Comparison of ENCODE assay signal across 11 cellular contexts in the genomic region with DNA sequence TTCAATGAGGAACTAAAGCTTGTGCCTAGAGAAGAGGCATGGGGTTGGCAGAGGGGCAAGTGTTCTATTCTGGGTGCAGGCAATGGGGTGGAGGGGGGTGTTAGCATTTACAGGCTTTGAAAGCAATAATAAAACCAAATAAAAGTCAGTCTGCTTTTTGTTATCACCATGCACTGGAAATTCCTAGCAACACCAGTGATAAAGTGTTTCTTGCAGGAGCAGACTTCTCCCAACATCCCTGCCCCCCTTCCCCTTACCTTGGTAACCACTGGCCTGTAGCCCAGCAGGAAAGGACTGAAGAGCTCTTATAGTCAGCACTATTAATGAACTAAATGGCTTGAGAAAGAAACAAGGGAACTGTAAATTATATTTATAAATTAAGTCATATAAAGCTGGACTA.
DNase-seq lines count a peak whose midpoint lies in the region; ATAC-seq and TF ChIP-seq lines count a peak whose summit lies in the region.
"Had no signal": no experiment of that assay in that cellular context is flagged by ENCODE, and none has a peak within 500 bp of the region (broad histone marks: within the 10 kb centered on the region; RNA-seq: fewer than 3 reads in every experiment).

No MANE protein-coding gene starts in this region.

- no peaks in the 10 kb centered on the region for H3F3A ChIP-seq in DOHH2 (ENCODE audit: control insufficient read depth, insufficient read depth)

- no peaks in the 10 kb centered on the region for H3K27me3 Mint-ChIP-seq in mesothelial cell of epicardium (ENCODE audit: low read depth)

- TF ChIP-seq CTCF in DOHH2 (IDR thresholded peaks at IDR 0.05; ENCODE audit: low read depth, low read length, poor library complexity, severe bottlenecking) (no peak), mesothelial cell of epicardium (IDR thresholded peaks at IDR 0.05; ENCODE audit: unreplicated experiment) (no peak)

- H3K9me3 ChIP-seq in DOHH2 (ENCODE audit: control insufficient read depth, insufficient read depth, low read length): no peaks in the 10 kb centered on the region
- H3K9me3 ChIP-seq: BLaER1 had no signal

- no peaks in the 10 kb centered on the region for H3K79me2 ChIP-seq in DOHH2 (ENCODE audit: control insufficient read depth, low read length)
- H3K79me2 ChIP-seq: parathyroid adenoma had no signal

- peak overlapping the region; percentile 62 for H3K27ac Mint-ChIP-seq in mesothelial cell of epicardium

- DNase-seq in NCI-H226 (peak; percentile 61), mesothelial cell of epicardium (ENCODE audit: low spot score in 2 of 2, unreplicated experiment in 2 of 2) (no peak)
- no peak for DNase-seq in stimulated activated naive CD4-positive, alpha-beta T cell (lab: John Stamatoyannopoulos, UW)
- no peak for DNase-seq in activated CD8-positive, alpha-beta memory T cell treated with anti-CD3 and anti-CD28 coated beads, Interleukin-2, amount 50 U/mL, for 48 hours
- no peak for DNase-seq in stimulated activated CD4-positive, alpha-beta T cell treated with anti-CD3 and anti-CD28 coated beads, Interleukin-4, amount 100 ng/mL, for 24 hours

- H3K27me3 ChIP-seq in DOHH2 (ENCODE audit: control insufficient read depth, low read length): no peaks in the 10 kb centered on the region
- H3K27me3 ChIP-seq: BLaER1 had no signal

- ATAC-seq in GM21528 (IDR thresholded peaks at IDR 0.05; ENCODE audit: low FRiP score, unreplicated experiment) (peak; percentile 7), GM19324 (IDR thresholded peaks at IDR 0.05; ENCODE audit: low FRiP score, unreplicated experiment) (no peak)

- H3K4me3 ChIP-seq in DOHH2 (ENCODE audit: low read length): peak overlapping the region; percentile 66
- H3K4me3 ChIP-seq: BLaER1, GM23248 had no signal

- peak overlapping the region; percentile 98 for H3K4me2 ChIP-seq in DOHH2 (ENCODE audit: low read length)

- H3K9me2 ChIP-seq in DOHH2 (replicated peaks; ENCODE audit: control insufficient read depth, low read length): no peaks in the 10 kb centered on the region

- no peaks in the 10 kb centered on the region for H3K36me3 Mint-ChIP-seq in mesothelial cell of epicardium

- H3K4me1 ChIP-seq in DOHH2 (ENCODE audit: control insufficient read depth, low read length): peaks cover 27% of the 10 kb centered on the region

- H3K4me3 Mint-ChIP-seq in mesothelial cell of epicardium: no peak overlapping the region

- no peaks in the 10 kb centered on the region for H4K20me1 ChIP-seq in DOHH2 (ENCODE audit: control insufficient read depth, insufficient read depth, low read depth, low read length)
- H4K20me1 ChIP-seq: BLaER1 had no signal

- H3K9me3 Mint-ChIP-seq in mesothelial cell of epicardium: no peaks in the 10 kb centered on the region

- no peaks in the 10 kb centered on the region for H3K36me3 ChIP-seq in DOHH2 (ENCODE audit: control insufficient read depth, low read length)
- H3K36me3 ChIP-seq: BLaER1 had no signal

- H3K4me1 Mint-ChIP-seq in mesothelial cell of epicardium: peaks cover 64% of the 10 kb centered on the region

- peak overlapping the region; percentile 59; the same call in 1 of the 2 replicates for H3K27ac ChIP-seq in DOHH2 (ENCODE audit: low read depth, low read length)
- H3K27ac ChIP-seq: BLaER1, GM23248, parathyroid adenoma had no signal
